1 cellular context compared by ENCODE assay signal in the genomic region with DNA sequence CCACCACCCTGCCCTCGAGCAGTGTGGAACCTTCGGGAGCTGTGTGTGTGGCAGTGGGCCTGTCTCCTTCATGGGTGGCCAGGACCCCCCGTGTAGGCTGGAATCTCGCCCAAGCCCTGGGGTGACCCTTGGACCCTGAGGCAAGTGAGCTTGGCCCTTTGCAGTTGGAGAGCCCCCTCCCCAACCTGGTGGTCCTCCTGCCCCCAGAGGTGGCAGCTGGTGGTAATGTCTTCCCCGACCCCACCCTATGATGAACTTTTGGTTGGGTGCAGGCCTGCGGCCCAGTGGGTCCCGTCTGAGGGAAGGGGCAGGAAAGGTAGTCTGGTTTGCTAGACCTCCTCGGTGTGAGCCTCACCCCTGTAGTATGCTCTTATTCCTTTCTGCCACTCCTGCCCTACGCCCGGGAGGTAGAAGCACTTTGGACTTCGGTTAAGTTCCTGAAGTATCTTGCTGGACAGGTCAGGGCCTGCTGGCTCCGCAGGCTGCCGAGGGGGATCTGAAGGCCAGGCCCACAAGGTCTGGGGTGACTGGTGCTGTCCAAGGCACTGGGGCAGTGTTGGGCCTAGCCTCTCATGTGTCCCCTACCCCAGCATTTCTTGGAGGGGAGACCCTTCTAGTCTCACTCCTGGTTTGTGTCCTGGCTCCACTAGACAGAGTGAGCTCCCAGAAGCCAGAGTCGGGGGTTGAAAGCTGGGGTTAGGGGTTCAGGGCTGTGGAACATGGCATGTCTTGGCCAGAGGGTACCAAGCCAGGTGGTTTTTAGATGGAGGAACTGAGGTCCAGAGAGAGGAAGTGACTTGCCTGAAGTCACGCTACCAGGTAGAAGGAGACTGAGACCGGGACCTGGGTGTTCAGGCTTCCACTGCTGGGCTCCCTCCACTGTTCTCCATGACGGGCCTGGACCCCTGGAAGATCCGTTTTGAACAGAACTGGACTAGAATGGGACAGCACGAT.
TF ChIP-seq lines count a peak whose summit lies in the region.

No MANE protein-coding gene starts in this region.

TF ChIP-seq in HepG2, 621 proteins besides CTCF, POLR2A, EP300 and RAD21 (continued from another document and continues in another):
- TF ChIP-seq XBP1 (CRISPR knock-in tag; IDR thresholded peaks at IDR 0.05) (no peak), ZNF558 (CRISPR knock-in tag; IDR thresholded peaks at IDR 0.05; ENCODE audit: borderline replicate concordance) (no peak), NCOA5 (CRISPR knock-in tag; IDR thresholded peaks at IDR 0.05) (no peak), RNF2 (conservative IDR thresholded peaks at IDR 0.05; ENCODE audit: low read depth) (no peak), ESRRA (CRISPR knock-in tag; IDR thresholded peaks at IDR 0.05; ENCODE audit: low read depth) (no peak), ZC3H4 (CRISPR knock-in tag; IDR thresholded peaks at IDR 0.05; ENCODE audit: borderline replicate concordance) (peak; percentile 82), KAT8 (CRISPR knock-in tag; IDR thresholded peaks at IDR 0.05) (no peak), ZNF761 (CRISPR knock-in tag; conservative IDR thresholded peaks at IDR 0.05) (0 out of 2 replicates have a peak, but pooled peaks have one; percentile 2), ZFP62 (CRISPR knock-in tag; IDR thresholded peaks at IDR 0.05) (no peak), AGO2 (optimal IDR thresholded peaks at IDR 0.05; ENCODE audit: low read depth, low read length) (peak; percentile 53), YEATS4 (CRISPR knock-in tag; IDR thresholded peaks at IDR 0.05; ENCODE audit: borderline replicate concordance) (no peak), ZNF598 (CRISPR knock-in tag; IDR thresholded peaks at IDR 0.05; ENCODE audit: borderline replicate concordance) (no peak), ZNF747 (CRISPR knock-in tag; IDR thresholded peaks at IDR 0.05; ENCODE audit: borderline replicate concordance) (no peak), ZNF589 (CRISPR knock-in tag; conservative IDR thresholded peaks at IDR 0.05) (no peak), HMG20A (CRISPR knock-in tag; IDR thresholded peaks at IDR 0.05; ENCODE audit: borderline replicate concordance) (peak; percentile 25; the same call in 1 of the 2 replicates), SCMH1 (CRISPR knock-in tag; IDR thresholded peaks at IDR 0.05; ENCODE audit: borderline replicate concordance) (no peak), MYNN (CRISPR knock-in tag; IDR thresholded peaks at IDR 0.05; ENCODE audit: low read depth) (no peak), ZNF205 (CRISPR knock-in tag; IDR thresholded peaks at IDR 0.05) (no peak), NR2F1 (CRISPR knock-in tag; IDR thresholded peaks at IDR 0.05) (peak in 1 of 2 experiments; percentile 53; a peak in 1 of 4 replicates), TRIM24 (CRISPR knock-in tag; IDR thresholded peaks at IDR 0.05) (no peak), KDM6A (CRISPR knock-in tag; IDR thresholded peaks at IDR 0.05; ENCODE audit: low read depth) (no peak), ZNF552 (CRISPR knock-in tag; IDR thresholded peaks at IDR 0.05; ENCODE audit: borderline replicate concordance) (peak; percentile 75; the same call in 1 of the 2 replicates), ZNF782 (CRISPR knock-in tag; IDR thresholded peaks at IDR 0.05; ENCODE audit: borderline replicate concordance) (no peak), ZNF136 (CRISPR knock-in tag; IDR thresholded peaks at IDR 0.05; ENCODE audit: low read depth) (no peak), ZZZ3 (CRISPR knock-in tag; IDR thresholded peaks at IDR 0.05; ENCODE audit: borderline replicate concordance) (no peak), FOXK1 (CRISPR knock-in tag; IDR thresholded peaks at IDR 0.05; ENCODE audit: borderline replicate concordance, low read depth) (no peak), ZNF207 (IDR thresholded peaks at IDR 0.05; ENCODE audit: borderline replicate concordance) (no peak), ZSCAN31 (CRISPR knock-in tag; IDR thresholded peaks at IDR 0.05; ENCODE audit: low read depth) (0 out of 2 replicates have a peak, but pooled peaks have one; percentile 34), SALL2 (CRISPR knock-in tag; IDR thresholded peaks at IDR 0.05) (no peak), NCOA2 (CRISPR knock-in tag; IDR thresholded peaks at IDR 0.05) (no peak), MAFG (CRISPR knock-in tag; IDR thresholded peaks at IDR 0.05) (no peak), GPN1 (CRISPR knock-in tag; IDR thresholded peaks at IDR 0.05; ENCODE audit: borderline replicate concordance) (no peak), ZNF225 (CRISPR knock-in tag; IDR thresholded peaks at IDR 0.05) (no peak)
- TF ChIP-seq, protein P1, sequence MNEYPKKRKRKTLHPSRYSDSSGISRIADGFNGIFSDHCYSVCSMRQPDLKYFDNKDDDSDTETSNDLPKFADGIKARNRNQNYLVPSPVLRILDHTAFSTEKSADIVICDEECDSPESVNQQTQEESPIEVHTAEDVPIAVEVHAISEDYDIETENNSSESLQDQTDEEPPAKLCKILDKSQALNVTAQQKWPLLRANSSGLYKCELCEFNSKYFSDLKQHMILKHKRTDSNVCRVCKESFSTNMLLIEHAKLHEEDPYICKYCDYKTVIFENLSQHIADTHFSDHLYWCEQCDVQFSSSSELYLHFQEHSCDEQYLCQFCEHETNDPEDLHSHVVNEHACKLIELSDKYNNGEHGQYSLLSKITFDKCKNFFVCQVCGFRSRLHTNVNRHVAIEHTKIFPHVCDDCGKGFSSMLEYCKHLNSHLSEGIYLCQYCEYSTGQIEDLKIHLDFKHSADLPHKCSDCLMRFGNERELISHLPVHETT (CRISPR knock-in tag; conservative IDR thresholded peaks at IDR 0.05): no peak; the same call in 1 of the 2 replicates
- TF ChIP-seq, protein P2, sequence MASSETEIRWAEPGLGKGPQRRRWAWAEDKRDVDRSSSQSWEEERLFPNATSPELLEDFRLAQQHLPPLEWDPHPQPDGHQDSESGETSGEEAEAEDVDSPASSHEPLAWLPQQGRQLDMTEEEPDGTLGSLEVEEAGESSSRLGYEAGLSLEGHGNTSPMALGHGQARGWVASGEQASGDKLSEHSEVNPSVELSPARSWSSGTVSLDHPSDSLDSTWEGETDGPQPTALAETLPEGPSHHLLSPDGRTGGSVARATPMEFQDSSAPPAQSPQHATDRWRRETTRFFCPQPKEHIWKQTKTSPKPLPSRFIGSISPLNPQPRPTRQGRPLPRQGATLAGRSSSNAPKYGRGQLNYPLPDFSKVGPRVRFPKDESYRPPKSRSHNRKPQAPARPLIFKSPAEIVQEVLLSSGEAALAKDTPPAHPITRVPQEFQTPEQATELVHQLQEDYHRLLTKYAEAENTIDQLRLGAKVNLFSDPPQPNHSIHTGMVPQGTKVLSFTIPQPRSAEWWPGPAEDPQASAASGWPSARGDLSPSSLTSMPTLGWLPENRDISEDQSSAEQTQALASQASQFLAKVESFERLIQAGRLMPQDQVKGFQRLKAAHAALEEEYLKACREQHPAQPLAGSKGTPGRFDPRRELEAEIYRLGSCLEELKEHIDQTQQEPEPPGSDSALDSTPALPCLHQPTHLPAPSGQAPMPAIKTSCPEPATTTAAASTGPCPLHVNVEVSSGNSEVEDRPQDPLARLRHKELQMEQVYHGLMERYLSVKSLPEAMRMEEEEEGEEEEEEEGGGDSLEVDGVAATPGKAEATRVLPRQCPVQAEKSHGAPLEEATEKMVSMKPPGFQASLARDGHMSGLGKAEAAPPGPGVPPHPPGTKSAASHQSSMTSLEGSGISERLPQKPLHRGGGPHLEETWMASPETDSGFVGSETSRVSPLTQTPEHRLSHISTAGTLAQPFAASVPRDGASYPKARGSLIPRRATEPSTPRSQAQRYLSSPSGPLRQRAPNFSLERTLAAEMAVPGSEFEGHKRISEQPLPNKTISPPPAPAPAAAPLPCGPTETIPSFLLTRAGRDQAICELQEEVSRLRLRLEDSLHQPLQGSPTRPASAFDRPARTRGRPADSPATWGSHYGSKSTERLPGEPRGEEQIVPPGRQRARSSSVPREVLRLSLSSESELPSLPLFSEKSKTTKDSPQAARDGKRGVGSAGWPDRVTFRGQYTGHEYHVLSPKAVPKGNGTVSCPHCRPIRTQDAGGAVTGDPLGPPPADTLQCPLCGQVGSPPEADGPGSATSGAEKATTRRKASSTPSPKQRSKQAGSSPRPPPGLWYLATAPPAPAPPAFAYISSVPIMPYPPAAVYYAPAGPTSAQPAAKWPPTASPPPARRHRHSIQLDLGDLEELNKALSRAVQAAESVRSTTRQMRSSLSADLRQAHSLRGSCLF (CRISPR knock-in tag; IDR thresholded peaks at IDR 0.05; ENCODE audit: borderline replicate concordance): no peak
- TF ChIP-seq, protein P3, sequence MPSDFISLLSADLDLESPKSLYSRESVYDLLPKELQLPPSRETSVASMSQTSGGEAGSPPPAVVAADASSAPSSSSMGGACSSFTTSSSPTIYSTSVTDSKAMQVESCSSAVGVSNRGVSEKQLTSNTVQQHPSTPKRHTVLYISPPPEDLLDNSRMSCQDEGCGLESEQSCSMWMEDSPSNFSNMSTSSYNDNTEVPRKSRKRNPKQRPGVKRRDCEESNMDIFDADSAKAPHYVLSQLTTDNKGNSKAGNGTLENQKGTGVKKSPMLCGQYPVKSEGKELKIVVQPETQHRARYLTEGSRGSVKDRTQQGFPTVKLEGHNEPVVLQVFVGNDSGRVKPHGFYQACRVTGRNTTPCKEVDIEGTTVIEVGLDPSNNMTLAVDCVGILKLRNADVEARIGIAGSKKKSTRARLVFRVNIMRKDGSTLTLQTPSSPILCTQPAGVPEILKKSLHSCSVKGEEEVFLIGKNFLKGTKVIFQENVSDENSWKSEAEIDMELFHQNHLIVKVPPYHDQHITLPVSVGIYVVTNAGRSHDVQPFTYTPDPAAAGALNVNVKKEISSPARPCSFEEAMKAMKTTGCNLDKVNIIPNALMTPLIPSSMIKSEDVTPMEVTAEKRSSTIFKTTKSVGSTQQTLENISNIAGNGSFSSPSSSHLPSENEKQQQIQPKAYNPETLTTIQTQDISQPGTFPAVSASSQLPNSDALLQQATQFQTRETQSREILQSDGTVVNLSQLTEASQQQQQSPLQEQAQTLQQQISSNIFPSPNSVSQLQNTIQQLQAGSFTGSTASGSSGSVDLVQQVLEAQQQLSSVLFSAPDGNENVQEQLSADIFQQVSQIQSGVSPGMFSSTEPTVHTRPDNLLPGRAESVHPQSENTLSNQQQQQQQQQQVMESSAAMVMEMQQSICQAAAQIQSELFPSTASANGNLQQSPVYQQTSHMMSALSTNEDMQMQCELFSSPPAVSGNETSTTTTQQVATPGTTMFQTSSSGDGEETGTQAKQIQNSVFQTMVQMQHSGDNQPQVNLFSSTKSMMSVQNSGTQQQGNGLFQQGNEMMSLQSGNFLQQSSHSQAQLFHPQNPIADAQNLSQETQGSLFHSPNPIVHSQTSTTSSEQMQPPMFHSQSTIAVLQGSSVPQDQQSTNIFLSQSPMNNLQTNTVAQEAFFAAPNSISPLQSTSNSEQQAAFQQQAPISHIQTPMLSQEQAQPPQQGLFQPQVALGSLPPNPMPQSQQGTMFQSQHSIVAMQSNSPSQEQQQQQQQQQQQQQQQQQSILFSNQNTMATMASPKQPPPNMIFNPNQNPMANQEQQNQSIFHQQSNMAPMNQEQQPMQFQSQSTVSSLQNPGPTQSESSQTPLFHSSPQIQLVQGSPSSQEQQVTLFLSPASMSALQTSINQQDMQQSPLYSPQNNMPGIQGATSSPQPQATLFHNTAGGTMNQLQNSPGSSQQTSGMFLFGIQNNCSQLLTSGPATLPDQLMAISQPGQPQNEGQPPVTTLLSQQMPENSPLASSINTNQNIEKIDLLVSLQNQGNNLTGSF (CRISPR knock-in tag; IDR thresholded peaks at IDR 0.05): no peak
- TF ChIP-seq, protein P4, sequence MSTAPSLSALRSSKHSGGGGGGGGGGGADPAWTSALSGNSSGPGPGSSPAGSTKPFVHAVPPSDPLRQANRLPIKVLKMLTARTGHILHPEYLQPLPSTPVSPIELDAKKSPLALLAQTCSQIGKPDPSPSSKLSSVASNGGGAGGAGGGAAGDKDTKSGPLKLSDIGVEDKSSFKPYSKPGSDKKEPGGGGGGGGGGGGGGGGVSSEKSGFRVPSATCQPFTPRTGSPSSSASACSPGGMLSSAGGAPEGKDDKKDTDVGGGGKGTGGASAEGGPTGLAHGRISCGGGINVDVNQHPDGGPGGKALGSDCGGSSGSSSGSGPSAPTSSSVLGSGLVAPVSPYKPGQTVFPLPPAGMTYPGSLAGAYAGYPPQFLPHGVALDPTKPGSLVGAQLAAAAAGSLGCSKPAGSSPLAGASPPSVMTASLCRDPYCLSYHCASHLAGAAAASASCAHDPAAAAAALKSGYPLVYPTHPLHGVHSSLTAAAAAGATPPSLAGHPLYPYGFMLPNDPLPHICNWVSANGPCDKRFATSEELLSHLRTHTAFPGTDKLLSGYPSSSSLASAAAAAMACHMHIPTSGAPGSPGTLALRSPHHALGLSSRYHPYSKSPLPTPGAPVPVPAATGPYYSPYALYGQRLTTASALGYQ (CRISPR knock-in tag; IDR thresholded peaks at IDR 0.05): no peak
- TF ChIP-seq, protein P5, sequence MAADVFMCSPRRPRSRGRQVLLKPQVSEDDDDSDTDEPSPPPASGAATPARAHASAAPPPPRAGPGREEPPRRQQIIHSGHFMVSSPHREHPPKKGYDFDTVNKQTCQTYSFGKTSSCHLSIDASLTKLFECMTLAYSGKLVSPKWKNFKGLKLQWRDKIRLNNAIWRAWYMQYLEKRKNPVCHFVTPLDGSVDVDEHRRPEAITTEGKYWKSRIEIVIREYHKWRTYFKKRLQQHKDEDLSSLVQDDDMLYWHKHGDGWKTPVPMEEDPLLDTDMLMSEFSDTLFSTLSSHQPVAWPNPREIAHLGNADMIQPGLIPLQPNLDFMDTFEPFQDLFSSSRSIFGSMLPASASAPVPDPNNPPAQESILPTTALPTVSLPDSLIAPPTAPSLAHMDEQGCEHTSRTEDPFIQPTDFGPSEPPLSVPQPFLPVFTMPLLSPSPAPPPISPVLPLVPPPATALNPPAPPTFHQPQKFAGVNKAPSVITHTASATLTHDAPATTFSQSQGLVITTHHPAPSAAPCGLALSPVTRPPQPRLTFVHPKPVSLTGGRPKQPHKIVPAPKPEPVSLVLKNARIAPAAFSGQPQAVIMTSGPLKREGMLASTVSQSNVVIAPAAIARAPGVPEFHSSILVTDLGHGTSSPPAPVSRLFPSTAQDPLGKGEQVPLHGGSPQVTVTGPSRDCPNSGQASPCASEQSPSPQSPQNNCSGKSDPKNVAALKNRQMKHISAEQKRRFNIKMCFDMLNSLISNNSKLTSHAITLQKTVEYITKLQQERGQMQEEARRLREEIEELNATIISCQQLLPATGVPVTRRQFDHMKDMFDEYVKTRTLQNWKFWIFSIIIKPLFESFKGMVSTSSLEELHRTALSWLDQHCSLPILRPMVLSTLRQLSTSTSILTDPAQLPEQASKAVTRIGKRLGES (CRISPR knock-in tag; IDR thresholded peaks at IDR 0.05; ENCODE audit: borderline replicate concordance): no peak
- TF ChIP-seq, protein P6, sequence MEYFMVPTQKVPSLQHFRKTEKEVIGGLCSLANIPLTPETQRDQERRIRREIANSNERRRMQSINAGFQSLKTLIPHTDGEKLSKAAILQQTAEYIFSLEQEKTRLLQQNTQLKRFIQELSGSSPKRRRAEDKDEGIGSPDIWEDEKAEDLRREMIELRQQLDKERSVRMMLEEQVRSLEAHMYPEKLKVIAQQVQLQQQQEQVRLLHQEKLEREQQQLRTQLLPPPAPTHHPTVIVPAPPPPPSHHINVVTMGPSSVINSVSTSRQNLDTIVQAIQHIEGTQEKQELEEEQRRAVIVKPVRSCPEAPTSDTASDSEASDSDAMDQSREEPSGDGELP (IDR thresholded peaks at IDR 0.05; ENCODE audit: borderline replicate concordance, low read depth): no peak
- TF ChIP-seq, protein P7, sequence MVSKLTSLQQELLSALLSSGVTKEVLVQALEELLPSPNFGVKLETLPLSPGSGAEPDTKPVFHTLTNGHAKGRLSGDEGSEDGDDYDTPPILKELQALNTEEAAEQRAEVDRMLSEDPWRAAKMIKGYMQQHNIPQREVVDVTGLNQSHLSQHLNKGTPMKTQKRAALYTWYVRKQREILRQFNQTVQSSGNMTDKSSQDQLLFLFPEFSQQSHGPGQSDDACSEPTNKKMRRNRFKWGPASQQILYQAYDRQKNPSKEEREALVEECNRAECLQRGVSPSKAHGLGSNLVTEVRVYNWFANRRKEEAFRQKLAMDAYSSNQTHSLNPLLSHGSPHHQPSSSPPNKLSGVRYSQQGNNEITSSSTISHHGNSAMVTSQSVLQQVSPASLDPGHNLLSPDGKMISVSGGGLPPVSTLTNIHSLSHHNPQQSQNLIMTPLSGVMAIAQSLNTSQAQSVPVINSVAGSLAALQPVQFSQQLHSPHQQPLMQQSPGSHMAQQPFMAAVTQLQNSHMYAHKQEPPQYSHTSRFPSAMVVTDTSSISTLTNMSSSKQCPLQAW (CRISPR knock-in tag; IDR thresholded peaks at IDR 0.05): no peak
